ENCODE assay signal across 13 cellular contexts in genomic region chr5:14405267-14405666, GRCh38.
DNase-seq lines count a peak whose midpoint lies in the region; ATAC-seq, FAIRE-seq and TF ChIP-seq lines count a peak whose summit lies in the region.
"Had no signal": no experiment of that assay in that cellular context is flagged by ENCODE, and none has a peak within 500 bp of the region (broad histone marks: within the 10 kb centered on the region; RNA-seq: fewer than 3 reads in every experiment).

No MANE protein-coding gene starts in this region.

- no peak for ATAC-seq in activated CD8-positive, alpha-beta T cell treated with anti-CD3 and anti-CD28 coated beads for 36 hours
- no peak for ATAC-seq in activated CD8-positive, alpha-beta T cell treated with anti-CD3 and anti-CD28 coated beads, Interleukin-2, amount 10 ng/mL, durations not matched to agents 7 days and 5 days
- ATAC-seq in Panc1: peak; percentile 50

- in situ Hi-C loops in Panc1 (cut with HindIII; ENCODE audit: low pct_unique_long_range_greater_than_20kb, low sequenced_read_pairs): no loop called here

- H3K4me1 ChIP-seq in Panc1 (ENCODE audit: control insufficient read depth, insufficient read depth, low read length): no peaks in the 10 kb centered on the region
- H3K4me1 ChIP-seq in esophagus muscularis mucosa: peaks cover 20 to 44% (median 39%) of the 10 kb centered on the region in 4 donors
- H3K4me1 ChIP-seq in testis: peaks cover 42% of the 10 kb centered on the region
- peaks cover 5 to 8% of the 10 kb centered on the region in 2 donors for H3K4me1 ChIP-seq in kidney (ENCODE audit: control insufficient read depth in 1 of 2, insufficient read depth in 1 of 2, low read depth in 1 of 2, low read length in 2 of 2)
- H3K4me1 ChIP-seq: parathyroid adenoma had no signal

- H3K4me3 ChIP-seq in Panc1 (ENCODE audit: low read depth in 2 of 2, low read length in 2 of 2) (no peak overlapping the region), esophagus muscularis mucosa (no peak overlapping the region), testis (no peak overlapping the region), kidney (ENCODE audit: low read length in 2 of 2) (no peak overlapping the region)
- H3K4me3 ChIP-seq: SK-N-MC had no signal

- H3K36me3 ChIP-seq in Panc1 (ENCODE audit: control insufficient read depth, insufficient read depth, low read length) (peaks cover 45% of the 10 kb centered on the region), esophagus muscularis mucosa (peaks cover 19 to 54% (median 44%) of the 10 kb centered on the region in 4 donors), testis (ENCODE audit: low read depth, missing control alignments) (no peaks in the 10 kb centered on the region), kidney (ENCODE audit: control insufficient read depth in 1 of 2, insufficient read depth in 2 of 2, low read length in 2 of 2) (peaks cover 3 to 32% of the 10 kb centered on the region in 2 donors)

- no TSS peak for BruUV-seq in Panc1 (replicated peaks; lab: Mats Ljungman, UMichigan)

- peaks cover 22% of the 10 kb centered on the region for H3K4me1 Mint-ChIP-seq in activated CD8-positive, alpha-beta T cell treated with anti-CD3 and anti-CD28 coated beads for 36 hours (ENCODE audit: low read depth)
- H3K4me1 Mint-ChIP-seq in activated CD8-positive, alpha-beta T cell treated with anti-CD3 and anti-CD28 coated beads, Interleukin-2, amount 10 ng/mL, durations not matched to agents 7 days and 5 days (ENCODE audit: low read depth): peaks cover 32% of the 10 kb centered on the region
- H3K4me1 Mint-ChIP-seq: B cell had no signal

- POLR2A ChIA-PET in activated CD8-positive, alpha-beta T cell treated with anti-CD3 and anti-CD28 coated beads for 36 hours (lab: Charles Lee): no interaction called here
- POLR2A ChIA-PET in activated CD8-positive, alpha-beta T cell treated with anti-CD3 and anti-CD28 coated beads, Interleukin-2, amount 10 ng/mL, durations not matched to agents 7 days and 5 days (lab: Charles Lee): interaction anchor here (0.6 kb wide), 1 partner anchor 104 kb away, joined by 6 read pairs; no protein-coding TSS in a partner anchor
- POLR2A ChIA-PET in Panc1 (lab: Charles Lee): no interaction called here

- no peak overlapping the region for H3K9ac ChIP-seq in kidney (ENCODE audit: low read length in 2 of 2)
- H3K9ac ChIP-seq: parathyroid adenoma had no signal

- intact Hi-C loops in activated CD8-positive, alpha-beta T cell treated with anti-CD3 and anti-CD28 coated beads for 36 hours (cut with micrococcal nuclease): no loop called here
- intact Hi-C loops in Panc1 (cut with micrococcal nuclease; ENCODE audit: unreplicated experiment): loop anchor here (10.0 kb wide), 1 partner anchor 240 kb away; no protein-coding TSS in a partner anchor
- intact Hi-C loops in esophagus muscularis mucosa (cut with DNase I): loop anchor here (5.0 kb wide), 1 partner anchor 37 kb away; no protein-coding TSS in a partner anchor
- intact Hi-C loops in testis (cut with DNase I; ENCODE audit: low total_unique reads): no loop called here
- intact Hi-C loops in kidney (cut with DNase I): no loop called here

- no peak overlapping the region for H3K4me3 Mint-ChIP-seq in activated CD8-positive, alpha-beta T cell treated with anti-CD3 and anti-CD28 coated beads for 36 hours
- no peak overlapping the region for H3K4me3 Mint-ChIP-seq in activated CD8-positive, alpha-beta T cell treated with anti-CD3 and anti-CD28 coated beads, Interleukin-2, amount 10 ng/mL, durations not matched to agents 7 days and 5 days
- H3K4me3 Mint-ChIP-seq: B cell had no signal

- H3K9me3 ChIP-seq in Panc1 (ENCODE audit: control insufficient read depth, insufficient read depth, low read depth, low read length): no peaks in the 10 kb centered on the region
- no peaks in the 10 kb centered on the region for H3K9me3 ChIP-seq in esophagus muscularis mucosa
- no peaks in the 10 kb centered on the region for H3K9me3 ChIP-seq in testis
- no peaks in the 10 kb centered on the region for H3K9me3 ChIP-seq in kidney (ENCODE audit: control insufficient read depth in 1 of 2, low read length in 2 of 2)

- no peak for TF ChIP-seq EP300 in esophagus muscularis mucosa (IDR thresholded peaks at IDR 0.05)

- CTCF ChIA-PET in activated CD8-positive, alpha-beta T cell treated with anti-CD3 and anti-CD28 coated beads for 36 hours (lab: Charles Lee): no interaction called here
- CTCF ChIA-PET in activated CD8-positive, alpha-beta T cell treated with anti-CD3 and anti-CD28 coated beads, Interleukin-2, amount 10 ng/mL, durations not matched to agents 7 days and 5 days (lab: Charles Lee): interaction anchor here (1.0 to 1.3 kb wide), 2 partner anchors 9 to 243 kb away, joined by 3 to 4 read pairs; no protein-coding TSS in a partner anchor
- CTCF ChIA-PET in Panc1 (lab: Charles Lee): no interaction called here

- H3K36me3 Mint-ChIP-seq in activated CD8-positive, alpha-beta T cell treated with anti-CD3 and anti-CD28 coated beads for 36 hours (ENCODE audit: low read depth): peaks cover 4% of the 10 kb centered on the region
- peaks cover 15% of the 10 kb centered on the region for H3K36me3 Mint-ChIP-seq in activated CD8-positive, alpha-beta T cell treated with anti-CD3 and anti-CD28 coated beads, Interleukin-2, amount 10 ng/mL, durations not matched to agents 7 days and 5 days (ENCODE audit: low read depth)

- no peak for FAIRE-seq in kidney (lab: Jason Lieb, UNC)
- FAIRE-seq: GM18507 had no signal

- H3K27ac ChIP-seq in Panc1 (ENCODE audit: low read length) (no peak overlapping the region), esophagus muscularis mucosa (replicated peaks in 1 of 4) (peak overlapping the region in 3 of 4 donors; percentile 11 to 81 (median 79)), testis (peak overlapping the region; percentile 90 to 94), kidney (ENCODE audit: low read depth in 2 of 2, low read length in 2 of 2) (no peak overlapping the region)
- H3K27ac ChIP-seq: parathyroid adenoma, SK-N-MC had no signal

- no peak for DNase-seq in activated CD8-positive, alpha-beta T cell treated with anti-CD3 and anti-CD28 coated beads for 36 hours
- no peak for DNase-seq in activated CD8-positive, alpha-beta T cell treated with anti-CD3 and anti-CD28 coated beads, Interleukin-2, amount 10 ng/mL, durations not matched to agents 7 days and 5 days
- DNase-seq in Panc1 (ENCODE audit: low read depth, low spot score) (no peak), esophagus muscularis mucosa (ENCODE audit: extremely low spot score) (no peak), testis (no peak), kidney (no peak), NCI-H187 treated with DMSO at 0.1 percent for 48 hours (lab: John Stamatoyannopoulos, UW) (no peak)
- DNase-seq in activated CD8-positive, alpha-beta memory T cell treated with anti-CD3 and anti-CD28 coated beads, Interleukin-2, amount 50 U/mL, for 4 hours: no peak
- DNase-seq: NCI-H2107 had no signal

- H3K27ac Mint-ChIP-seq in activated CD8-positive, alpha-beta T cell treated with anti-CD3 and anti-CD28 coated beads for 36 hours: no peak overlapping the region
- no peak overlapping the region for H3K27ac Mint-ChIP-seq in activated CD8-positive, alpha-beta T cell treated with anti-CD3 and anti-CD28 coated beads, Interleukin-2, amount 10 ng/mL, durations not matched to agents 7 days and 5 days
- H3K27ac Mint-ChIP-seq: B cell had no signal

- H3K27me3 ChIP-seq in Panc1 (ENCODE audit: control insufficient read depth, insufficient read depth, low read length): no peaks in the 10 kb centered on the region
- no peaks in the 10 kb centered on the region for H3K27me3 ChIP-seq in esophagus muscularis mucosa
- H3K27me3 ChIP-seq in testis: no peaks in the 10 kb centered on the region

- H3K27me3 Mint-ChIP-seq in activated CD8-positive, alpha-beta T cell treated with anti-CD3 and anti-CD28 coated beads for 36 hours: no peaks in the 10 kb centered on the region
- H3K27me3 Mint-ChIP-seq in activated CD8-positive, alpha-beta T cell treated with anti-CD3 and anti-CD28 coated beads, Interleukin-2, amount 10 ng/mL, durations not matched to agents 7 days and 5 days (ENCODE audit: low read depth): peaks cover 8% of the 10 kb centered on the region
- H3K27me3 Mint-ChIP-seq: B cell had no signal

- TF ChIP-seq POLR2A in esophagus muscularis mucosa (IDR thresholded peaks at IDR 0.05; ENCODE audit: low read depth) (no peak), testis (IDR thresholded peaks at IDR 0.05) (no peak)

- peak; percentile 32 for TF ChIP-seq CTCF in activated CD8-positive, alpha-beta T cell treated with anti-CD3 and anti-CD28 coated beads for 36 hours (IDR thresholded peaks at IDR 0.05)
- TF ChIP-seq CTCF in Panc1 (IDR thresholded peaks at IDR 0.05) (peak; percentile 73; the same call in 1 of the 2 replicates), esophagus muscularis mucosa (IDR thresholded peaks at IDR 0.05) (no peak), testis (IDR thresholded peaks at IDR 0.05) (no peak), kidney (IDR thresholded peaks at IDR 0.05; ENCODE audit: borderline replicate concordance, extremely low read depth, insufficient read depth) (no peak)

- peaks cover 7% of the 10 kb centered on the region for H3K9me3 Mint-ChIP-seq in activated CD8-positive, alpha-beta T cell treated with anti-CD3 and anti-CD28 coated beads for 36 hours
- H3K9me3 Mint-ChIP-seq in activated CD8-positive, alpha-beta T cell treated with anti-CD3 and anti-CD28 coated beads, Interleukin-2, amount 10 ng/mL, durations not matched to agents 7 days and 5 days (ENCODE audit: insufficient read depth): peaks cover 7% of the 10 kb centered on the region

- WGBS in esophagus muscularis mucosa: 89% methylated on average over 9 of the region's 10 CpGs
- WGBS in testis, 2 donors: 89 to 92% methylated on average over 10 of the region's 10 CpGs

Comparison
In these comparisons a context has a peak if more than half of its experiments do, and no peak if none do; other contexts are left out.
1. CTCF ChIP-seq: peak in activated CD8-positive, alpha-beta T cell treated with anti-CD3 and anti-CD28 coated beads for 36 hours (single experiment) and Panc1 (single experiment); none in esophagus muscularis mucosa (0 of 3), testis (0 of 3) and kidney (single experiment).
2. H3K27ac ChIP-seq: peak in esophagus muscularis mucosa (3 of 4) and testis (2 of 2); none in Panc1 (single experiment) and kidney (0 of 2).
3. intact Hi-C loops: an anchor here in Panc1 (10.0 kb wide) and esophagus muscularis mucosa (5.0 kb wide); none called in activated CD8-positive, alpha-beta T cell treated with anti-CD3 and anti-CD28 coated beads for 36 hours, testis and kidney.